13 cellular contexts compared by ENCODE assay signal in the genomic region with DNA sequence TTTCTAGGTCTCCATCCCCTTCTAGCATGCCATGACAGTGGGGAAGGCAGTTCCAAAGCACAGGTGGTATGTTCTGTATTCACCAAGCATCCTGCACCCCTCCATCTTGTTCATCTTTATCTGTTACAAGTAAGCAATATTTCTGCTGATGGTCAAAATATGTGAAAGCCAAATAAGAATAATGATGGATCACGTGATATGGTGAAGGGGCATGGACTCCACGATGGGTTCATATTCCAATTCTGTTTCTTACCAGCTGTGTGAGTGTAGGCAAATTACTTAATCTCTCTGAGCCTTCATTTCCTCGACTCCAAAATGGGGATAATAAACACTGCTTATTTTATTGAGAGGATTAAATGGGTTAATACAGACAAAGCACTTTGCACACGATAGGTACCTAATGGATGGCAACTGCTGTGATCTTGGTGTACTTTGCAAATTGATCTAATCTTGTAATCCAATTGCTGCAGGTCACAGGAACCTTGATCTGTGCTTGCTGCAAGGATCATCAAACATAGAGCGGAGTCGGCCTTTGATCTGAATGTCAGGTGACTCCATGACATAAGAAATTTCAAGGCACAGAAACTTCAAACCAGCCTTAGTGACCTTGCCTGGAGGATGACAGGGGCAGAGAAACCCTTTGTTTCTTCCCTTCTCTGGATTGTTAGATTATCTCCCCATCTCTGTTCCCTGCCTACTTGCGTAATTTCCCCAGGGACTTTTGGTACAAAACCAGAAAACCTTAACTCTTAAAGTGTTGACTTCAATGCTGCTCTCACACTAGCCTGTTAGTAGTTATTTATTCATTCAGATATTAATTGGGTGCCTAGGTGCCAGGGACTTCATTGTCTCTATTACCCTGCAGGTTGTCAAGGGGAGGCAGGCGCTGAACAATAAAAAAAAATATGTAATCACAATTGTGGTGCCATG. TPM values are rescaled to one million over a fixed set of nuclear protein-coding genes. Genes with fewer than 3 reads are reported as not detected.
DNase-seq lines count a peak whose midpoint lies in the region; ATAC-seq, FAIRE-seq and TF ChIP-seq lines count a peak whose summit lies in the region.
"Had no signal": no experiment of that assay in that cellular context is flagged by ENCODE, and none has a peak within 500 bp of the region (broad histone marks: within the 10 kb centered on the region; RNA-seq: fewer than 3 reads in every experiment).

No MANE protein-coding gene starts in this region.

- H3K27me3 ChIP-seq in CD4-positive, alpha-beta T cell (ENCODE audit: control insufficient read depth, insufficient read depth, low read length) = no peaks in the 10 kb centered on the region
- no peaks in the 10 kb centered on the region for H3K27me3 ChIP-seq in HUES48 (ENCODE audit: control insufficient read depth, insufficient read depth, low read length)
- H3K27me3 ChIP-seq in astrocyte (ENCODE audit: insufficient read depth, low read length) = no peaks in the 10 kb centered on the region
- H3K27me3 ChIP-seq: right atrium auricular region, SJSA1 had no signal

- H3K4me3 Mint-ChIP-seq in CD4-positive, alpha-beta T cell = no peak overlapping the region
- H3K4me3 Mint-ChIP-seq in astrocyte (ENCODE audit: unreplicated experiment) = peak overlapping the region; percentile 34
- H3K4me3 Mint-ChIP-seq: mesothelial cell of epicardium had no signal

- CTCF ChIA-PET in CD4-positive, alpha-beta T cell (lab: Charles Lee) = no interaction called here

- H2AFZ ChIP-seq in astrocyte (ENCODE audit: low read depth, low read length) = no peak overlapping the region

- peaks cover 6% of the 10 kb centered on the region for H3K79me2 ChIP-seq in astrocyte (ENCODE audit: insufficient read depth, low read length)

- peaks cover 13% of the 10 kb centered on the region for H3K4me1 ChIP-seq in HUES48 (ENCODE audit: control insufficient read depth, insufficient read depth, low read length)
- peaks cover 6% of the 10 kb centered on the region for H3K4me1 ChIP-seq in astrocyte (ENCODE audit: insufficient read depth, low read length)

- no peak overlapping the region for H3K27ac ChIP-seq in CD4-positive, alpha-beta T cell (ENCODE audit: low read depth, low read length)
- H3K27ac ChIP-seq in HUES48 (ENCODE audit: low read depth, low read length) (peak overlapping the region; percentile 81), astrocyte (ENCODE audit: low read depth, low read length) (no peak overlapping the region)
- H3K27ac ChIP-seq: right atrium auricular region, SJSA1 had no signal

- peaks cover 7% of the 10 kb centered on the region for H4K20me1 ChIP-seq in astrocyte (ENCODE audit: insufficient read depth, low read length)

- H3K9me3 Mint-ChIP-seq in CD4-positive, alpha-beta T cell = no peaks in the 10 kb centered on the region
- peaks cover 5% of the 10 kb centered on the region for H3K9me3 Mint-ChIP-seq in astrocyte (ENCODE audit: unreplicated experiment)
- H3K9me3 Mint-ChIP-seq: mesothelial cell of epicardium had no signal

- peak in 1 of 10 experiments; percentile 34 for DNase-seq in CD4-positive, alpha-beta T cell
- no peak for DNase-seq in astrocyte (ENCODE audit: low read depth)
- peak; percentile 68 for DNase-seq in mucosa of gallbladder (ENCODE audit: low spot score)
- no peak for DNase-seq in NCI-H1436 treated with DMSO at 0.1 percent for 48 hours (lab: John Stamatoyannopoulos, UW)
- no peak for DNase-seq in NCI-H1694 treated with DMSO at 0.1 percent for 48 hours (lab: John Stamatoyannopoulos, UW)
- DNase-seq: activated CD4-positive, alpha-beta T cell treated with anti-CD3 and anti-CD28 coated beads, Interleukin-2, amount 50 U/mL, for 4 hours; effector CD4-positive, alpha-beta T cell; hippocampal formation had no signal

- H3K4me3 ChIP-seq in HUES48 (ENCODE audit: low read depth, low read length) (no peak overlapping the region), astrocyte (ENCODE audit: insufficient read depth, low read depth, low read length) (no peak overlapping the region)
- H3K4me3 ChIP-seq: right atrium auricular region, SJSA1 had no signal

- peaks cover 14% of the 10 kb centered on the region for H3K36me3 Mint-ChIP-seq in CD4-positive, alpha-beta T cell (ENCODE audit: low read depth)
- H3K36me3 Mint-ChIP-seq in astrocyte (ENCODE audit: low read depth, unreplicated experiment) = peaks cover 28% of the 10 kb centered on the region

- H3K4me2 ChIP-seq in astrocyte (ENCODE audit: low read length) = no peak overlapping the region

- ATAC-seq in CD4-positive, alpha-beta T cell (ENCODE audit: poor library complexity) = peak; percentile 80
- no peak for ATAC-seq in HG03045 (IDR thresholded peaks at IDR 0.05; ENCODE audit: unreplicated experiment)

- H3K9ac ChIP-seq in HUES48 (ENCODE audit: low read depth, low read length) (no peak overlapping the region), astrocyte (ENCODE audit: low read length) (no peak overlapping the region)

- intact Hi-C loops in CD4-positive, alpha-beta T cell (cut with DNase I, micrococcal nuclease) = no loop called here

- H3K9me3 ChIP-seq in CD4-positive, alpha-beta T cell (ENCODE audit: control insufficient read depth, low read length) = no peaks in the 10 kb centered on the region
- H3K9me3 ChIP-seq in HUES48 (ENCODE audit: control insufficient read depth, insufficient read depth, low read length) = no peaks in the 10 kb centered on the region
- no peaks in the 10 kb centered on the region for H3K9me3 ChIP-seq in astrocyte (ENCODE audit: insufficient read depth, low read depth, low read length)
- H3K9me3 ChIP-seq: right atrium auricular region, SJSA1 had no signal

- POLR2A ChIA-PET in CD4-positive, alpha-beta T cell (lab: Charles Lee) = interaction anchor here (3.9 kb wide), 1 partner anchor 25 kb away, joined by 24 read pairs; a partner anchor contains a TSS

- FAIRE-seq in astrocyte (lab: Jason Lieb, UNC) = no peak

- no peak overlapping the region for H3K27ac Mint-ChIP-seq in CD4-positive, alpha-beta T cell
- H3K27ac Mint-ChIP-seq in astrocyte (ENCODE audit: unreplicated experiment) = peak overlapping the region; percentile 91
- H3K27ac Mint-ChIP-seq: mesothelial cell of epicardium had no signal

- no peaks in the 10 kb centered on the region for H3K27me3 Mint-ChIP-seq in CD4-positive, alpha-beta T cell
- H3K27me3 Mint-ChIP-seq in astrocyte (ENCODE audit: low read depth, unreplicated experiment) = no peaks in the 10 kb centered on the region

- TF ChIP-seq CTCF in CD4-positive, alpha-beta T cell (IDR thresholded peaks at IDR 0.05) = no peak
- TF ChIP-seq CTCF in astrocyte (IDR thresholded peaks at IDR 0.05; ENCODE audit: insufficient read depth, low read depth, low read length) = no peak

- H3K4me1 Mint-ChIP-seq in CD4-positive, alpha-beta T cell (ENCODE audit: low read depth) = peaks cover 49% of the 10 kb centered on the region
- peaks cover 63% of the 10 kb centered on the region for H3K4me1 Mint-ChIP-seq in astrocyte (ENCODE audit: low read depth, unreplicated experiment)

- H3K36me3 ChIP-seq in HUES48 (ENCODE audit: control insufficient read depth, insufficient read depth, low read length) (peaks cover 6% of the 10 kb centered on the region), astrocyte (ENCODE audit: insufficient read depth, low read length) (no peaks in the 10 kb centered on the region)

RNA-seq across cellular contexts. Expression of a gene that starts 25.8 kb away (rescaled TPM):
- 10 to 100 TPM; 73.7 to 76.1 TPM for total RNA-seq in CD4-positive, alpha-beta T cell
- 39.3 and 46.2 TPM in 2 replicates for total RNA-seq in astrocyte
- 33.7 TPM for total RNA-seq in mucosa of gallbladder

RNA-seq across cellular contexts. Expression of a gene that starts 33.4 kb away (rescaled TPM):
- total RNA-seq in CD4-positive, alpha-beta T cell = not detected
- total RNA-seq in astrocyte = 0.09 TPM in 1 of 2 replicates, not detected in the other
- total RNA-seq in mucosa of gallbladder = 0.09 TPM
- total RNA-seq: right atrium auricular region, SJSA1 had no signal
